ENCODE assay signal across 16 cellular contexts in the genomic region with DNA sequence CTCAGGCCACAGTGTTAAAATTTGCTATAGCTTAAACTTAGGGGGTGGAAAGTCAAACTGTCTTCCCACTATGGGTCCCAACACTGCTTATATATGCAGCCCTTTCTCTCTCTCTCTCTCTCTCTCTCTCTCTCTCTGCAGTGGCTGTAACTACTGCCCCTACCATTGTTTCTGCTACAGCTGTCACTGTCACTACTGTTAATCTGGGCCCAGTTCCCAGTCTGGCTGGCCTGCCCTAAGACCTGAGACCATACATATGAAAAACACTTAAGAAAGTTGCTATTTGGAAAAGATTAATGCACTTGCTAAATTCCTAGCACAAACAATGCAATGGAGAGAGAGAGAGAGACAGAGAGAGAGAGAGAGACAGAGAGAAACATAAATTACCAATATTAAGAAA.
"Had no signal": no experiment of that assay in that cellular context is flagged by ENCODE, and none has a peak within 500 bp of the region (broad histone marks: within the 10 kb centered on the region; RNA-seq: fewer than 3 reads in every experiment).

No MANE protein-coding gene starts in this region.

- H3K27me3 ChIP-seq: ascending aorta, cardiac muscle cell, gastroesophageal sphincter, upper lobe of left lung had no signal

- H3K36me3 Mint-ChIP-seq: stimulated activated naive B cell treated with anti-CD40 and anti-IgM and Interleukin-4, amounts not matched to agents 10 μg/mL and 1 μg/mL and 100 μg/mL, for 72 hours; T-cell had no signal

- H3K36me3 ChIP-seq: ascending aorta, cardiac muscle cell, gastroesophageal sphincter, upper lobe of left lung had no signal

- H3K9me3 Mint-ChIP-seq: activated CD4-positive, alpha-beta T cell treated with anti-CD3 and anti-CD28 coated beads, Interleukin-2, amount 10 ng/mL, durations not matched to agents 24 days and 14 days; activated naive CD8-positive, alpha-beta T cell treated with anti-CD3 and anti-CD28 coated beads, Interleukin-2, amount 50 U/mL, for 24 hours; activated T-helper 1 cell treated with anti-CD3 and anti-CD28 coated beads, Interleukin-12 subunit alpha, Interleukin-12 subunit beta, Interleukin-2, Interleukin-4 antibody, amounts not matched to agents 30 ng/mL and 10 ng/mL and 1 ng/mL, durations not matched to agents 14 hours and 24 hours and 36 hours; stimulated activated naive B cell treated with anti-CD40 and anti-IgM and Interleukin-4, amounts not matched to agents 10 μg/mL and 1 μg/mL and 100 μg/mL, for 72 hours; T-cell had no signal

- ATAC-seq: activated naive CD8-positive, alpha-beta T cell treated with anti-CD3 and anti-CD28 coated beads, Interleukin-2, amount 50 U/mL, for 24 hours; gastroesophageal sphincter; left ventricle myocardium superior; stimulated activated naive B cell treated with anti-CD40 and anti-IgM and Interleukin-4, amounts not matched to agents 10 μg/mL and 1 μg/mL and 100 μg/mL, for 72 hours; T-cell had no signal

- H3K4me1 ChIP-seq: ascending aorta, gastroesophageal sphincter had no signal

- H3K9me3 ChIP-seq: ascending aorta, gastroesophageal sphincter, upper lobe of left lung had no signal

- H3K27ac ChIP-seq: ascending aorta, cardiac muscle cell, gastroesophageal sphincter, upper lobe of left lung had no signal

- H3K4me3 Mint-ChIP-seq: activated CD4-positive, alpha-beta T cell treated with anti-CD3 and anti-CD28 coated beads, Interleukin-2, amount 10 ng/mL, durations not matched to agents 24 days and 14 days; activated naive CD8-positive, alpha-beta T cell treated with anti-CD3 and anti-CD28 coated beads, Interleukin-2, amount 50 U/mL, for 24 hours; activated T-helper 1 cell treated with anti-CD3 and anti-CD28 coated beads, Interleukin-12 subunit alpha, Interleukin-12 subunit beta, Interleukin-2, Interleukin-4 antibody, amounts not matched to agents 30 ng/mL and 10 ng/mL and 1 ng/mL, durations not matched to agents 14 hours and 24 hours and 36 hours; stimulated activated naive B cell treated with anti-CD40 and anti-IgM and Interleukin-4, amounts not matched to agents 10 μg/mL and 1 μg/mL and 100 μg/mL, for 72 hours; T-cell had no signal

- H3K27ac Mint-ChIP-seq: activated CD4-positive, alpha-beta T cell treated with anti-CD3 and anti-CD28 coated beads, Interleukin-2, amount 10 ng/mL, durations not matched to agents 24 days and 14 days; activated naive CD8-positive, alpha-beta T cell treated with anti-CD3 and anti-CD28 coated beads, Interleukin-2, amount 50 U/mL, for 24 hours; activated T-helper 1 cell treated with anti-CD3 and anti-CD28 coated beads, Interleukin-12 subunit alpha, Interleukin-12 subunit beta, Interleukin-2, Interleukin-4 antibody, amounts not matched to agents 30 ng/mL and 10 ng/mL and 1 ng/mL, durations not matched to agents 14 hours and 24 hours and 36 hours; stimulated activated naive B cell treated with anti-CD40 and anti-IgM and Interleukin-4, amounts not matched to agents 10 μg/mL and 1 μg/mL and 100 μg/mL, for 72 hours; T-cell had no signal

- H3K4me3 ChIP-seq: ascending aorta, cardiac muscle cell, gastroesophageal sphincter, upper lobe of left lung had no signal

- H3K4me1 Mint-ChIP-seq: activated CD4-positive, alpha-beta T cell treated with anti-CD3 and anti-CD28 coated beads, Interleukin-2, amount 10 ng/mL, durations not matched to agents 24 days and 14 days; activated naive CD8-positive, alpha-beta T cell treated with anti-CD3 and anti-CD28 coated beads, Interleukin-2, amount 50 U/mL, for 24 hours; stimulated activated naive B cell treated with anti-CD40 and anti-IgM and Interleukin-4, amounts not matched to agents 10 μg/mL and 1 μg/mL and 100 μg/mL, for 72 hours; T-cell had no signal

- FAIRE-seq: keratinocyte had no signal

- DNase-seq: activated CD4-positive, alpha-beta T cell treated with anti-CD3 and anti-CD28 coated beads, Interleukin-2, amount 10 ng/mL, durations not matched to agents 24 days and 14 days; activated naive CD4-positive, alpha-beta T cell; activated naive CD8-positive, alpha-beta T cell treated with anti-CD3 and anti-CD28 coated beads, Interleukin-2, amount 50 U/mL, for 24 hours; effector CD8-positive, alpha-beta T cell; left ventricle myocardium superior; posterior cingulate gyrus; stimulated activated CD4-positive, alpha-beta T cell treated with anti-CD3 and anti-CD28 coated beads, Interleukin-1b, Interleukin-23, amount 100 ng/mL, for 48 hours; stimulated activated naive B cell treated with anti-CD40 and anti-IgM and Interleukin-4, amounts not matched to agents 10 μg/mL and 1 μg/mL and 100 μg/mL, for 72 hours; substantia nigra; T-cell; upper lobe of left lung had no signal
